ENCODE assay signal across 8 cellular contexts in genomic region chr6:31068738-31069340, GRCh38. TPM values are rescaled to one million over a fixed set of nuclear protein-coding genes. Genes with fewer than 3 reads are reported as not detected.
DNase-seq lines count a peak whose midpoint lies in the region; ATAC-seq and TF ChIP-seq lines count a peak whose summit lies in the region.

No MANE protein-coding gene starts in this region.

- H3K4me3 ChIP-seq in cardiac fibroblast (replicated peaks in 1 of 2; ENCODE audit: low read depth in 2 of 2, low read length in 2 of 2) = no peak overlapping the region
- H3K4me3 ChIP-seq in kidney epithelial cell (ENCODE audit: low read depth, low read length) = no peak overlapping the region

- peak; percentile 95 for TF ChIP-seq CTCF in AG09319 (IDR thresholded peaks at IDR 0.05; ENCODE audit: low read depth, low read length)
- TF ChIP-seq CTCF in cardiac fibroblast (IDR thresholded peaks at IDR 0.05; ENCODE audit: low read depth, low read length) = peak; percentile 89
- peak; percentile 96 for TF ChIP-seq CTCF in kidney epithelial cell (IDR thresholded peaks at IDR 0.05; ENCODE audit: insufficient read depth, low read length, poor library complexity, severe bottlenecking)

- H3K27me3 ChIP-seq in kidney epithelial cell (ENCODE audit: control insufficient read depth, insufficient read depth, low read length) = no peaks in the 10 kb centered on the region

- no peaks in the 10 kb centered on the region for H3K36me3 ChIP-seq in kidney epithelial cell (ENCODE audit: control insufficient read depth, insufficient read depth, low read length)

- DNase-seq in AG09319 (ENCODE audit: extremely low read depth, low read depth) (peak; percentile 36), NCI-H2227 treated with DMSO at 0.1 percent for 48 hours (lab: John Stamatoyannopoulos, UW) (peak; percentile 58), cardiac fibroblast (ENCODE audit: low read depth in 2 of 2) (peak; percentile 87), kidney epithelial cell (ENCODE audit: low read depth) (no peak), NCI-H2107 treated with DMSO at 0.1 percent for 48 hours (lab: John Stamatoyannopoulos, UW; ENCODE audit: unreplicated experiment) (no peak)
- peak; percentile 29 to 46 (median 44) for DNase-seq in activated CD4-positive, CD25-positive, alpha-beta regulatory T cell (lab: John Stamatoyannopoulos, UW)
- DNase-seq in stimulated activated CD4-positive, alpha-beta T cell treated with anti-CD3 and anti-CD28 coated beads, Interleukin-2, amount 100 ng/mL, for 4 hours (ENCODE audit: low read depth) = peak; percentile 44

- ATAC-seq in GM21619 (IDR thresholded peaks at IDR 0.05; ENCODE audit: unreplicated experiment) = peak; percentile 60

RNA-seq across cellular contexts. Expression of gene C6orf15, which starts 43.5 kb away (rescaled TPM):
- total RNA-seq in kidney epithelial cell = 0.62 and 0.79 TPM in 2 replicates

RNA-seq across cellular contexts. Expression of gene PSORS1C1, which starts 45.8 kb away (rescaled TPM):
- 0.38 and 0.48 TPM in 2 replicates for total RNA-seq in kidney epithelial cell

RNA-seq across cellular contexts. Expression of gene CDSN, which starts 51.4 kb away (rescaled TPM):
- total RNA-seq in kidney epithelial cell = not detected in 2 replicates

RNA-seq across cellular contexts. Expression of gene MUC22, which starts 58.6 kb away (rescaled TPM):
- total RNA-seq in kidney epithelial cell = not detected in 2 replicates

Comparison
In these comparisons a context has a peak if more than half of its experiments do, and no peak if none do; other contexts are left out.
1. DNase-seq: peak in AG09319 (single experiment), NCI-H2227 treated with DMSO at 0.1 percent for 48 hours (single experiment), activated CD4-positive, CD25-positive, alpha-beta regulatory T cell (4 of 4), cardiac fibroblast (2 of 2) and stimulated activated CD4-positive, alpha-beta T cell treated with anti-CD3 and anti-CD28 coated beads, Interleukin-2, amount 100 ng/mL, for 4 hours (single experiment); none in kidney epithelial cell (single experiment) and NCI-H2107 treated with DMSO at 0.1 percent for 48 hours (single experiment).
2. Peak in every context shown above with its lines, with median percentiles within 50 percentile points of each other: CTCF ChIP-seq.